In the genomic region with DNA sequence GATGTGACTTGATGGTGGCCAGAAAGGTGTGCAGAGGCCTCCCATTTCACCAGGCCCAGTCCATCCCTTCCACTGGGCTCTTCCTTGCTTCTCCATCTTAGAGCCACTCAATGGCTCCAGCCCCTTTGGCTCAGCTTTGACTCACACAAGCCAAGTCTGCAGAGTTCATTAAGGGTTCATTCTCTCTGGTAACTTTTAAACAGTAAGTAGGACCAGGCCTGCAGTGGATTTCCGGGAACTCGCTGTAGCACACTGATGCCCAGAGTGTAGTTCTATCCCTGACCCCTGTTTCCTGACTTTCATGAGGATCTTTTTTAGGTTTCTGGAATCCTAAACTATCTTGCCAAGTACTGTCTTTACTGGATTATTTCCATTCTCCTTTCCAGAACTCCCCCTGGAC, we compare ENCODE assay signal across 6 cellular contexts. TPM values are rescaled to one million over a fixed set of nuclear protein-coding genes. Genes with fewer than 3 reads are reported as not detected.
"Had no signal": no experiment of that assay in that cellular context is flagged by ENCODE, and none has a peak within 500 bp of the region (broad histone marks: within the 10 kb centered on the region; RNA-seq: fewer than 3 reads in every experiment).

No MANE protein-coding gene starts in this region.

RNA-seq across cellular contexts. Expression of gene OPN1MW, which starts 11.9 kb away (rescaled TPM):
- total RNA-seq: K562, M059J, PC-3, Peyer's patch, SJCRH30, SK-MEL-5 had no signal
- polyA plus RNA-seq: K562 had no signal

RNA-seq across cellular contexts. Expression of gene OPN1MW2, which starts 25.2 kb away (rescaled TPM):
- total RNA-seq: K562, M059J, PC-3, Peyer's patch, SJCRH30, SK-MEL-5 had no signal

RNA-seq across cellular contexts. Expression of gene OPN1LW, which starts 50.3 kb away (rescaled TPM):
- total RNA-seq: K562, M059J, PC-3, Peyer's patch, SJCRH30, SK-MEL-5 had no signal
